ENCODE assay signal across 11 cellular contexts in the genomic region with DNA sequence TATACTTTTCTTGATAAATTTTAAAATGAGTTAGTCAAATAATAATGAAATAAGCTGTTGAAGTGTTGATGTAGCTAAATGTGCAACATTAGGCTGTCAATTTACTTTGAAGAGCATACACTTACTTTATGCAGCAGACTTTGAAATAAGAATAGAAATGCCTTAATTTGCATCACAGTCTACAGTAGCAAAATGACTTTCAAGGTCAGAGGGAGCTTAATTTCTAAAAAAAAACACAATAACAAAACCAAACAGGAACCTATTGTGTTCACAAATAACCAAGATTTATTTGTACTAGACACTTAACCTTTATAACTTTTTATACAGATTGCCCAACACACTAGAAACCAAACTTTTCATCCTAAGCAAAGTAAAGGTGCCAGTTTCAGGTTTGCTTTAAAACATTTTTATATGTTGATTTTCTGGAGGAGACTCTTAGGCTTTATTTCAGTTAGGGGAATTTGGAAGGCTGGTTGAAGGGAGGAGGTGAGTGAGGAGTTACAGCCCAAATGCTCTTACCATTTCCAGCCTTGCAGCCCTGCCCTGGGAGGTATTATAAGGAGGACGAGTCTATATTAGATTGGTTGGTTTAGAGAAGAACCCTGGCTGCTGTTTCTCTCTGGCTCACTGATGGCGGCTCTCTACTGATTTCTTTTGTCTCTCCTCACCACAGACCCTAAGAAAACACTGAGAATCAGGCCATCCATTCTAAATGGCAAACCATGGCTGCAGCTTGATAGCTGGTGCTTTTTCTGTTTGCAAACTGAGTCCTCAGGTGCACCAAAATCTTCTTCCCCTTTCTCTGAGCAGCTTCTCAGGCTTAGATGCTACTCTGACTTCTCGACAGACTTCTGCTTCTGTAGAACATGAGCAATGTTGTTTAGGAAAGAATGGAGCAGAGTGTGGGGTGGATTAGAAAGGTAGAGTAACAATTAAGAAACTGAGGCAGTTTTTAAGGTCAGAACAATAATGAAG. TPM values are rescaled to one million over a fixed set of nuclear protein-coding genes. Genes with fewer than 3 reads are reported as not detected.
DNase-seq lines count a peak whose midpoint lies in the region; ATAC-seq and TF ChIP-seq lines count a peak whose summit lies in the region.
"Had no signal": no experiment of that assay in that cellular context is flagged by ENCODE, and none has a peak within 500 bp of the region (broad histone marks: within the 10 kb centered on the region; RNA-seq: fewer than 3 reads in every experiment).

No MANE protein-coding gene starts in this region.

- WGBS in smooth muscle cell (ENCODE audit: low lambda C conversion rate), result 93% methylated on average over 3 of the region's 3 CpGs

- H3K36me3 ChIP-seq in smooth muscle cell (ENCODE audit: low read depth), result no peaks in the 10 kb centered on the region

- no peak for TF ChIP-seq CTCF in smooth muscle cell (IDR thresholded peaks at IDR 0.05; ENCODE audit: borderline replicate concordance, insufficient read depth, poor library complexity, severe bottlenecking)

- no peak overlapping the region for H2AFZ ChIP-seq in smooth muscle cell (ENCODE audit: low read depth)

- H4K20me1 ChIP-seq in smooth muscle cell (ENCODE audit: low read depth), result no peaks in the 10 kb centered on the region

- ATAC-seq in GM21825 (IDR thresholded peaks at IDR 0.05; ENCODE audit: unreplicated experiment), result peak; percentile 49
- ATAC-seq in HG03442 (IDR thresholded peaks at IDR 0.05; ENCODE audit: unreplicated experiment), result peak; percentile 64
- ATAC-seq: natural killer cell treated with Interleukin-12 subunit alpha and Interleukin-12 subunit beta and Interleukin-15 and Interleukin-18, amount 100 ng/mL, for 72 hours had no signal

- H3K27me3 ChIP-seq in smooth muscle cell (ENCODE audit: low read depth), result no peaks in the 10 kb centered on the region

- no peaks in the 10 kb centered on the region for H3K9me3 ChIP-seq in smooth muscle cell (replicated peaks; ENCODE audit: low read depth)

- no peaks in the 10 kb centered on the region for H3F3A ChIP-seq in smooth muscle cell (ENCODE audit: low read depth)

- peak; percentile 23 for DNase-seq in DMS53 (lab: John Stamatoyannopoulos, UW)
- DNase-seq in DMS53 treated with DMSO at 0.1 percent for 48 hours (lab: John Stamatoyannopoulos, UW; ENCODE audit: unreplicated experiment), result no peak
- no peak for DNase-seq in smooth muscle cell (lab: John Stamatoyannopoulos, UW; ENCODE audit: unreplicated experiment)
- DNase-seq in HUDEP-2 (lab: John Stamatoyannopoulos, UW; ENCODE audit: unreplicated experiment in 76 of 76), result no peak
- no peak for DNase-seq in NCI-H2081 (lab: John Stamatoyannopoulos, UW)
- no peak for DNase-seq in NCI-H748 treated with DMSO at 0.1 percent for 48 hours (lab: John Stamatoyannopoulos, UW)
- DNase-seq: activated CD8-positive, alpha-beta T cell treated with anti-CD3 and anti-CD28 coated beads for 36 hours; NCI-H1694 treated with DMSO at 0.1 percent for 48 hours had no signal

- no peak overlapping the region for H3K27ac ChIP-seq in smooth muscle cell (ENCODE audit: low read depth)

- no peak overlapping the region for H3K9ac ChIP-seq in smooth muscle cell (ENCODE audit: low read depth)

- H3K4me3 ChIP-seq in smooth muscle cell, result no peak overlapping the region

- H3K4me2 ChIP-seq in smooth muscle cell, result peak overlapping the region; percentile 78

- H3K4me1 ChIP-seq in smooth muscle cell (ENCODE audit: low read depth), result peaks cover 7% of the 10 kb centered on the region

- H3K79me2 ChIP-seq in smooth muscle cell (ENCODE audit: low read depth), result no peaks in the 10 kb centered on the region

RNA-seq across cellular contexts. Expression of a gene that starts 55.2 kb away (rescaled TPM):
- total RNA-seq in smooth muscle cell, result 27.6 and 37.2 TPM in 2 replicates
- polyA plus RNA-seq in smooth muscle cell, result 63.7 and 75.4 TPM in 2 replicates
